Comparison of ENCODE assay signal across 33 cellular contexts in genomic region chr2:143742631-143743030, GRCh38.
DNase-seq lines count a peak whose midpoint lies in the region; ATAC-seq and TF ChIP-seq lines count a peak whose summit lies in the region.
"Had no signal": no experiment of that assay in that cellular context is flagged by ENCODE, and none has a peak within 500 bp of the region (broad histone marks: within the 10 kb centered on the region; RNA-seq: fewer than 3 reads in every experiment).

No MANE protein-coding gene starts in this region.

- H3K4me1 ChIP-seq in SK-N-SH (ENCODE audit: control insufficient read depth in 1 of 2, insufficient read depth in 2 of 2, low read depth in 1 of 2, low read length in 1 of 2) (peaks cover 0 to 11% of the 10 kb centered on the region in 2 experiments; a peak in 1 of 4 replicates), fibroblast of lung (ENCODE audit: control insufficient read depth, extremely low read depth, insufficient read depth, low read length) (no peaks in the 10 kb centered on the region), parathyroid adenoma (peaks cover 18% of the 10 kb centered on the region)
- H3K4me1 ChIP-seq: gastrocnemius medialis, prostate gland, vagina had no signal

- WGBS in SK-N-SH (ENCODE audit: low lambda C conversion rate), result 57% methylated on average over 4 of the region's 4 CpGs

- H3K27ac Mint-ChIP-seq in T-helper 17 cell, result peak overlapping the region; percentile 85
- H3K27ac Mint-ChIP-seq: activated CD4-positive, alpha-beta T cell treated with anti-CD3 and anti-CD28 coated beads, Interleukin-2, amount 10 ng/mL, durations not matched to agents 7 days and 5 days; activated T-cell treated with anti-CD3 and anti-CD28 coated beads, Interleukin-2, amount 50 U/mL, for 24 hours; B cell; stimulated activated naive CD8-positive, alpha-beta T cell treated with anti-CD3 and anti-CD28 coated beads, Interleukin-15, Interleukin-2, amounts not matched to agents 100 ng/mL and 50 ng/mL, for 24 hours had no signal

- H3K4me1 Mint-ChIP-seq in T-helper 17 cell, result peaks cover 16% of the 10 kb centered on the region
- H3K4me1 Mint-ChIP-seq: activated CD4-positive, alpha-beta T cell treated with anti-CD3 and anti-CD28 coated beads, Interleukin-2, amount 10 ng/mL, durations not matched to agents 7 days and 5 days; B cell had no signal

- POLR2A ChIA-PET in SK-N-SH (lab: Yijun Ruan, JAX), result no interaction called here

- no peak overlapping the region for H2AFZ ChIP-seq in SK-N-SH (ENCODE audit: low read depth)
- no peak overlapping the region for H2AFZ ChIP-seq in fibroblast of lung (ENCODE audit: low read length)
- peak overlapping the region; percentile 81 for H2AFZ ChIP-seq in parathyroid adenoma

- H3K9me3 ChIP-seq in SK-N-SH (no peaks in the 10 kb centered on the region), T-helper 17 cell (ENCODE audit: control insufficient read depth, low read length, poor library complexity, severe bottlenecking) (no peaks in the 10 kb centered on the region), fibroblast of lung (ENCODE audit: control insufficient read depth, insufficient read depth, low read depth, low read length) (no peaks in the 10 kb centered on the region), parathyroid adenoma (ENCODE audit: control insufficient read depth, low read length) (no peaks in the 10 kb centered on the region)
- H3K9me3 ChIP-seq: gastrocnemius medialis, neutrophil, prostate gland, vagina had no signal

- no peaks in the 10 kb centered on the region for H3F3A ChIP-seq in SK-N-SH (replicated peaks; ENCODE audit: insufficient read depth)

- CTCF ChIA-PET in SK-N-SH (lab: Yijun Ruan, JAX), result interaction anchor here (0.8 kb wide), 1 partner anchor 10 kb away, joined by 3 read pairs; no protein-coding TSS in a partner anchor

- peaks cover 12% of the 10 kb centered on the region for H3K36me3 Mint-ChIP-seq in T-helper 17 cell (ENCODE audit: low read depth)

- TF ChIP-seq CTCF in SK-N-SH (IDR thresholded peaks at IDR 0.05) (no peak), fibroblast of lung (conservative IDR thresholded peaks at IDR 0.05 in 1 of 2, IDR thresholded peaks at IDR 0.05 in 1 of 2; ENCODE audit: low read depth in 1 of 2, low read length in 2 of 2) (no peak), parathyroid adenoma (IDR thresholded peaks at IDR 0.05) (no peak)

- no peak for TF ChIP-seq RAD21 in SK-N-SH (IDR thresholded peaks at IDR 0.05; ENCODE audit: low read length)

- H3K27me3 Mint-ChIP-seq in T-helper 17 cell, result no peaks in the 10 kb centered on the region
- H3K27me3 Mint-ChIP-seq: activated CD4-positive, alpha-beta T cell treated with anti-CD3 and anti-CD28 coated beads, Interleukin-2, amount 10 ng/mL, durations not matched to agents 7 days and 5 days; activated T-cell treated with anti-CD3 and anti-CD28 coated beads, Interleukin-2, amount 50 U/mL, for 24 hours; B cell; stimulated activated naive CD8-positive, alpha-beta T cell treated with anti-CD3 and anti-CD28 coated beads, Interleukin-15, Interleukin-2, amounts not matched to agents 100 ng/mL and 50 ng/mL, for 24 hours had no signal

- H3K4me2 ChIP-seq in SK-N-SH, result no peak overlapping the region
- H3K4me2 ChIP-seq in fibroblast of lung (ENCODE audit: extremely low read depth, insufficient read depth, low read length), result peak overlapping the region; percentile 41
- no peak overlapping the region for H3K4me2 ChIP-seq in parathyroid adenoma (ENCODE audit: low read length)

- H3K27ac ChIP-seq in SK-N-SH (ENCODE audit: low read depth in 2 of 2, low read length in 1 of 2) (peak overlapping the region in 1 of 2 experiments; percentile 62; a peak in 1 of 4 replicates), fibroblast of lung (ENCODE audit: insufficient read depth, low read length) (no peak overlapping the region), parathyroid adenoma (peak overlapping the region; percentile 33)
- H3K27ac ChIP-seq: 22Rv1, coronary artery, gastrocnemius medialis, neutrophil, prostate gland, vagina, WERI-Rb-1 had no signal

- no peaks in the 10 kb centered on the region; the same call in 1 of the 2 replicates for H3K27me3 ChIP-seq in SK-N-SH (ENCODE audit: insufficient read depth)
- no peaks in the 10 kb centered on the region for H3K27me3 ChIP-seq in fibroblast of lung (ENCODE audit: control insufficient read depth, insufficient read depth, low read length)
- H3K27me3 ChIP-seq in parathyroid adenoma (ENCODE audit: control insufficient read depth, insufficient read depth, low read length), result no peaks in the 10 kb centered on the region
- H3K27me3 ChIP-seq: gastrocnemius medialis, neutrophil, vagina had no signal

- peak in 1 of 2 experiments; percentile 6; a peak in 1 of 4 replicates for TF ChIP-seq EP300 in SK-N-SH (IDR thresholded peaks at IDR 0.05; ENCODE audit: borderline replicate concordance in 1 of 2, low read depth in 1 of 2, low read length in 1 of 2)

- no peaks in the 10 kb centered on the region for H3K9me2 ChIP-seq in SK-N-SH

- H3K36me3 ChIP-seq in SK-N-SH (replicated peaks in 1 of 2; ENCODE audit: control insufficient read depth in 1 of 2, insufficient read depth in 2 of 2, low read length in 1 of 2), result no peaks in the 10 kb centered on the region
- H3K36me3 ChIP-seq in fibroblast of lung (ENCODE audit: control insufficient read depth, insufficient read depth, low read length), result no peaks in the 10 kb centered on the region
- H3K36me3 ChIP-seq in parathyroid adenoma (ENCODE audit: control insufficient read depth, insufficient read depth, low read length), result no peaks in the 10 kb centered on the region
- H3K36me3 ChIP-seq: gastrocnemius medialis, neutrophil, prostate gland, vagina, WERI-Rb-1 had no signal

- H4K20me1 ChIP-seq in SK-N-SH (ENCODE audit: insufficient read depth) (no peaks in the 10 kb centered on the region), fibroblast of lung (ENCODE audit: control insufficient read depth, extremely low read depth, insufficient read depth, low read length) (no peaks in the 10 kb centered on the region)

- no peak overlapping the region for H3K4me3 Mint-ChIP-seq in T-helper 17 cell
- H3K4me3 Mint-ChIP-seq: activated CD4-positive, alpha-beta T cell treated with anti-CD3 and anti-CD28 coated beads, Interleukin-2, amount 10 ng/mL, durations not matched to agents 7 days and 5 days; activated T-cell treated with anti-CD3 and anti-CD28 coated beads, Interleukin-2, amount 50 U/mL, for 24 hours; B cell; stimulated activated naive CD8-positive, alpha-beta T cell treated with anti-CD3 and anti-CD28 coated beads, Interleukin-15, Interleukin-2, amounts not matched to agents 100 ng/mL and 50 ng/mL, for 24 hours had no signal

- no peak overlapping the region for H3K4me3 ChIP-seq in SK-N-SH (ENCODE audit: low read depth in 2 of 2, low read length in 1 of 2)
- peak overlapping the region in 1 of 4 experiments; percentile 31 for H3K4me3 ChIP-seq in fibroblast of lung (replicated peaks in 1 of 4; ENCODE audit: control extremely low read depth in 1 of 4, insufficient read depth in 1 of 4, low read depth in 3 of 4, low read length in 4 of 4)
- H3K4me3 ChIP-seq in parathyroid adenoma (ENCODE audit: low read depth, low read length), result no peak overlapping the region
- H3K4me3 ChIP-seq: coronary artery, gastrocnemius medialis, prostate gland, vagina had no signal

- H3K9ac ChIP-seq in SK-N-SH (no peak overlapping the region), fibroblast of lung (ENCODE audit: insufficient read depth, low read length) (no peak overlapping the region), parathyroid adenoma (no peak overlapping the region)

- no peaks in the 10 kb centered on the region for H3K79me2 ChIP-seq in SK-N-SH (ENCODE audit: insufficient read depth)
- H3K79me2 ChIP-seq in fibroblast of lung (ENCODE audit: control insufficient read depth, insufficient read depth, low read length), result no peaks in the 10 kb centered on the region
- H3K79me2 ChIP-seq in parathyroid adenoma, result no peaks in the 10 kb centered on the region

- DNase-seq in SK-N-SH (peak; percentile 17), T-helper 17 cell (no peak), fibroblast of lung (ENCODE audit: low read depth in 2 of 2) (peak in 1 of 2 donors; percentile 47), NCI-H1694 treated with DMSO at 0.1 percent for 48 hours (lab: John Stamatoyannopoulos, UW) (no peak), NCI-H1436 (lab: John Stamatoyannopoulos, UW) (no peak)
- DNase-seq: activated CD4-positive, alpha-beta T cell treated with anti-CD3 and anti-CD28 coated beads, Interleukin-2, amount 10 ng/mL, durations not matched to agents 7 days and 5 days; activated T-cell treated with anti-CD3 and anti-CD28 coated beads, Interleukin-2, amount 50 U/mL, for 24 hours; amniotic stem cell; effector memory CD4-positive, alpha-beta T cell; erythroblast; gastrocnemius medialis; GF-D8; hippocampal formation; left cardiac atrium; mammary epithelial cell; NCI-H1694; NCI-H2171 treated with DMSO at 0.1 percent for 48 hours; NCI-H526; SHP77; SW 1271; T1000; WERI-Rb-1 had no signal

- no peak for ATAC-seq in SK-N-SH treated with all-trans-retinoic acid at 6 μM for 48 hours
- no peak for ATAC-seq in T-helper 17 cell
- no peak for ATAC-seq in HG02885 (IDR thresholded peaks at IDR 0.05; ENCODE audit: poor library complexity, unreplicated experiment)
- ATAC-seq: gastrocnemius medialis, left cardiac atrium, Panc1 had no signal

TF ChIP-seq in SK-N-SH, 30 proteins besides CTCF, POLR2A, EP300 and RAD21:
- TF ChIP-seq TCF12 (IDR thresholded peaks at IDR 0.05) (0 out of 2 replicates have a peak, but pooled peaks have one; percentile 9), JUND (IDR thresholded peaks at IDR 0.05) (no peak)

TF ChIP-seq in SK-N-SH treated with all-trans-retinoic acid at 6 μM for 48 hours, 23 proteins besides CTCF, POLR2A, EP300 and RAD21 (continues in another document):
- TF ChIP-seq CSDC2 (CRISPR knock-in tag; IDR thresholded peaks at IDR 0.05), result no peak
- TF ChIP-seq ZC3H10 (CRISPR knock-in tag; IDR thresholded peaks at IDR 0.05), result no peak
- TF ChIP-seq CSRNP3 (CRISPR knock-in tag; IDR thresholded peaks at IDR 0.05), result no peak
- no peak for TF ChIP-seq ZNF8 (CRISPR knock-in tag; IDR thresholded peaks at IDR 0.05)
- no peak for TF ChIP-seq ZNF565 (CRISPR knock-in tag; conservative IDR thresholded peaks at IDR 0.05; ENCODE audit: low read depth)
- TF ChIP-seq GLIS3 (CRISPR knock-in tag; IDR thresholded peaks at IDR 0.05), result no peak
- TF ChIP-seq BACH2 (CRISPR knock-in tag; IDR thresholded peaks at IDR 0.05; ENCODE audit: borderline replicate concordance), result no peak
- no peak for TF ChIP-seq ZFP30 (CRISPR knock-in tag; IDR thresholded peaks at IDR 0.05)
